14 cellular contexts compared by ENCODE assay signal in the genomic region with DNA sequence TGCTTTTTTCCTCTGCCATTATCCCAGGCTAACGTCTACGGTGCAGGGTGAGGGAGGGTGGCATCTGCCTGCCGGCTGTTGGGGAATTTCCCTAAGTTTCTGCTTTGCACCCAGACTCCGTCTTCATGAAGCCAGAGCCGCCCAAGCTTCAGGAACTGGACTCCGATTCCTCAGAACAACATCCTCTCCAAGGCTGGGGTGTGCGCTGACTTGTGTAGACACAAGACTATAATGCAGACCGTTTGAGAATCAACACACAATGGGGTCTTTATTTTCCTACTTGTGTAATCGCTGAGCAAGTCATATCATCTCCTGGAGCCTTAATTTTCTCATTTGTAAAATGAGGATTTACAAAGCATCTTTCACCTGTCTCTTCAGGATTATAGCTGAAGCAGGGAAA.
DNase-seq lines count a peak whose midpoint lies in the region; ATAC-seq, FAIRE-seq and TF ChIP-seq lines count a peak whose summit lies in the region.
"Had no signal": no experiment of that assay in that cellular context is flagged by ENCODE, and none has a peak within 500 bp of the region (broad histone marks: within the 10 kb centered on the region; RNA-seq: fewer than 3 reads in every experiment).

No MANE protein-coding gene starts in this region.

- peak overlapping the region; percentile 8 for H3K4me3 ChIP-seq in epithelial cell of proximal tubule (ENCODE audit: low read depth, low read length)
- H3K4me3 ChIP-seq: mucosa of descending colon had no signal

- ATAC-seq in GM19467 (IDR thresholded peaks at IDR 0.05; ENCODE audit: unreplicated experiment) (no peak), GM18867 (IDR thresholded peaks at IDR 0.05; ENCODE audit: unreplicated experiment) (no peak)

- no peak for TF ChIP-seq CTCF in epithelial cell of proximal tubule (conservative IDR thresholded peaks at IDR 0.05; ENCODE audit: low read depth, low read length)

- DNase-seq in RCC 7860 (ENCODE audit: low spot score) (peak; percentile 45), epithelial cell of proximal tubule (ENCODE audit: low read depth) (no peak), midbrain (lab: John Stamatoyannopoulos, UW) (peak; percentile 46), superior temporal gyrus (ENCODE audit: extremely low spot score) (peak; percentile 71), T-helper 1 cell (no peak)
- no peak for DNase-seq in activated effector memory CD4-positive, alpha-beta T cell treated with anti-CD3 and anti-CD28 coated beads, Interleukin-2, amount 50 U/mL, for 16 hours
- DNase-seq: mucosa of descending colon; NCI-H1436 treated with DMSO at 0.1 percent for 48 hours; stimulated activated CD4-positive, alpha-beta T cell treated with anti-CD3 and anti-CD28 coated beads, Interleukin-1b, Interleukin-23, amount 100 ng/mL, for 48 hours; stimulated activated naive CD4-positive, alpha-beta T cell had no signal

- no peak for FAIRE-seq in RCC 7860 (lab: Jason Lieb, UNC)
- FAIRE-seq: colon, HTR-8/SVneo had no signal

Comparison
In these comparisons a context has a peak if more than half of its experiments do, and no peak if none do; other contexts are left out.
1. DNase-seq: peak in RCC 7860 (single experiment), midbrain (single experiment) and superior temporal gyrus (single experiment); none in epithelial cell of proximal tubule (single experiment), T-helper 1 cell (0 of 5) and activated effector memory CD4-positive, alpha-beta T cell treated with anti-CD3 and anti-CD28 coated beads, Interleukin-2, amount 50 U/mL, for 16 hours (single experiment).